Comparison of ENCODE assay signal across 8 cellular contexts in the genomic region with DNA sequence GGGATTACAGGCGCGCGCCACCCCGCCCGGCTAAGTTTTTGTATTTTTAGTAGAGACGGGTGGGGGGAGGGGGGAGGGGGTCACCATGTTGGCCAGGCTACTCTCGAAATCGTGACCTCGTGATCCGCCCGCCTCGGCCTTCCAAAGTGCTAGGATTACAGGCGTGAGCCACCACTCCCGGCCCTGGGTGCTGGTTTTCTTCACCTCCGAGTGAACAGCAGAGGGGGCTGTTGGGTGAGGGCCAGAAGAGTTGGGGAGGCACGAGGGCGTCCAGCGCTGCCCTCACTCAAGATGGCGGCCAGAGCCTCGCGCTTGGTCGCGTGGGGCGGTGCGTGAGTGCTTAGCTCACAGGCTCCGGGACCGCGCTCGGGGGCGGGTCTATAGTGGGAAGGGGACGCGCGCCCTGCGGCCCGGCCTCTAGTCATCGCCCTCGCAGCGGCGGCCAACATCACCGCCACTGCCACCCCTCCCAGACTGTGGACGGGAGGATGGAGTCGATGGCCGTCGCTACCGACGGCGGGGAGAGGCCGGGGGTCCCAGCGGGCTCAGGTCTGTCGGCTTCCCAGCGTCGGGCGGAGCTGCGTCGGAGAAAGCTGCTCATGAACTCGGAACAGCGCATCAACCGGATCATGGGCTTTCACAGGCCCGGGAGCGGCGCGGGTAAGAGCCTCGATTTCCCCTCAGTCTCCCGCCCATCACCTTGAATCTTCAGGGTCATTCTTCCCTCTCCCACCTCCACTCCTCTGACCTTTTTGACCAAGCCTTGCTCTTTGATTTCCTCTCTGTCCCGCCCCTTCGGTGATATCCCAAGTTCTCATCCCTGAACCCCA. TPM values are rescaled to one million over a fixed set of nuclear protein-coding genes. Genes with fewer than 3 reads are reported as not detected.
DNase-seq lines count a peak whose midpoint lies in the region; ATAC-seq, FAIRE-seq and TF ChIP-seq lines count a peak whose summit lies in the region.

A gene (plus strand): TSS at position 416 of the 830 bp plus-strand sequence. CDS start 73 bp downstream, at position 489.

- peak within 1 kb of the TSS; percentile 96 for H3K9ac ChIP-seq in keratinocyte (ENCODE audit: control insufficient read depth, extremely low read depth, insufficient read depth, low read length)

- H3K79me2 ChIP-seq in keratinocyte (ENCODE audit: control insufficient read depth, insufficient read depth, low read length) = peaks cover 29% of the 10 kb centered on the region

- H4K20me1 ChIP-seq in keratinocyte (ENCODE audit: control insufficient read depth, extremely low read depth, insufficient read depth, low read length) = no peaks in the 10 kb centered on the region

- ATAC-seq in GM19035 (IDR thresholded peaks at IDR 0.05; ENCODE audit: unreplicated experiment) (peak; percentile 96), HG03354 (IDR thresholded peaks at IDR 0.05; ENCODE audit: poor library complexity, severe bottlenecking, unreplicated experiment) (peak; percentile 93)

- H3K27me3 ChIP-seq in keratinocyte (ENCODE audit: control insufficient read depth, extremely low read depth, insufficient read depth, low read length) = no peaks in the 10 kb centered on the region

- H3K27ac ChIP-seq in keratinocyte (ENCODE audit: control insufficient read depth, insufficient read depth, low read length) = peak within 1 kb of the TSS; percentile 86

- peaks cover 11% of the 10 kb centered on the region for H3K4me1 ChIP-seq in keratinocyte (ENCODE audit: control insufficient read depth, extremely low read depth, insufficient read depth, low read length)

- DNase-seq in AML-193 (lab: John Stamatoyannopoulos, UW) (peak; percentile 92 to 93), NCI-H446 treated with DMSO at 0.1 percent for 48 hours (lab: John Stamatoyannopoulos, UW) (peak; percentile 84), cerebellar nuclear complex (lab: John Stamatoyannopoulos, UW) (peak; percentile 78 to 92), keratinocyte (ENCODE audit: low read depth, low spot score) (peak; percentile 79)
- DNase-seq in activated CD4-positive, CD25-positive, alpha-beta regulatory T cell treated with anti-CD3 and anti-CD28 coated beads, Interleukin-2, amount 50 U/mL, for 72 hours = peak; percentile 97
- DNase-seq in stimulated activated CD4-positive, alpha-beta T cell treated with anti-CD3 and anti-CD28 coated beads, Interleukin-15, amount 100 ng/mL, for 1 hour (ENCODE audit: low read depth in 1 of 2, low spot score in 1 of 2) = peak; percentile 94 to 96

- peaks cover 2 to 3% of the 10 kb centered on the region in 2 experiments for H3K36me3 ChIP-seq in keratinocyte (ENCODE audit: control insufficient read depth in 2 of 2, extremely low read depth in 1 of 2, insufficient read depth in 2 of 2, low read length in 2 of 2)

- H3K4me3 ChIP-seq in keratinocyte (ENCODE audit: control insufficient read depth in 2 of 3, extremely low read depth in 1 of 3, insufficient read depth in 2 of 3, low read depth in 1 of 3, low read length in 3 of 3) = peak within 1 kb of the TSS; percentile 76 to 94 (median 90)

- FAIRE-seq in keratinocyte (lab: Jason Lieb, UNC) = no peak

- dilution Hi-C loops in keratinocyte (cut with MboI; ENCODE audit: extremely low pct_ligation_motif_present, low sequenced_read_pairs) = no loop called here

- peak within 1 kb of the TSS; percentile 90 for H3K4me2 ChIP-seq in keratinocyte (ENCODE audit: control insufficient read depth, extremely low read depth, insufficient read depth, low read depth, low read length)

- H3K9me3 ChIP-seq in keratinocyte (ENCODE audit: control insufficient read depth, low read depth, low read length) = no peaks in the 10 kb centered on the region

- no peaks in the 10 kb centered on the region for H3K9me1 ChIP-seq in keratinocyte (ENCODE audit: control insufficient read depth, extremely low read depth, insufficient read depth, low read length)

- peak; percentile 55 to 71 (median 64) for TF ChIP-seq CTCF in keratinocyte (optimal IDR thresholded peaks at IDR 0.05 in 1 of 3, IDR thresholded peaks at IDR 0.05 in 1 of 3, conservative IDR thresholded peaks at IDR 0.05 in 1 of 3; ENCODE audit: extremely low read depth in 1 of 3, insufficient read depth in 2 of 3, low read length in 3 of 3)

- peak within 1 kb of the TSS; percentile 93 for H2AFZ ChIP-seq in keratinocyte (ENCODE audit: control insufficient read depth, low read length)

RNA-seq across cellular contexts. Expression of the gene that starts here (rescaled TPM):
- polyA plus RNA-seq in keratinocyte = 10.0 to 19.9 TPM (median 13.0 TPM) in 3 replicates
- polyA plus RNA-seq in keratinocyte (2011; ENCODE audit: low read depth) = 35.0 TPM
- 14.4 and 20.7 TPM in 2 replicates for polyA plus RNA-seq in keratinocyte (2011; cell fraction: cytosol; rRNA removed)
- 7.3 and 10.8 TPM in 2 replicates for polyA plus RNA-seq in keratinocyte (2011; cell fraction: nucleus; rRNA removed)
- 17.5 and 31.8 TPM in 2 replicates for polyA plus RNA-seq in keratinocyte (2012; ENCODE audit: low replicate concordance)
- polyA minus RNA-seq in keratinocyte = 1.4 to 3.8 TPM (median 3.3 TPM) in 3 replicates
- 12.7 TPM for polyA minus RNA-seq in keratinocyte (2011; cell fraction: cytosol; rRNA and poly(A)+ RNA removed)
- polyA minus RNA-seq in keratinocyte (2011; cell fraction: nucleus; rRNA and poly(A)+ RNA removed) = 2.5 and 2.8 TPM in 2 replicates

Comparison
In these comparisons a context has a peak if more than half of its experiments do, and no peak if none do; other contexts are left out.
1. Peak in every context shown above with its lines: DNase-seq, ATAC-seq, H3K4me3 ChIP-seq and H3K27ac ChIP-seq.